ENCODE assay signal across 13 cellular contexts in the genomic region with DNA sequence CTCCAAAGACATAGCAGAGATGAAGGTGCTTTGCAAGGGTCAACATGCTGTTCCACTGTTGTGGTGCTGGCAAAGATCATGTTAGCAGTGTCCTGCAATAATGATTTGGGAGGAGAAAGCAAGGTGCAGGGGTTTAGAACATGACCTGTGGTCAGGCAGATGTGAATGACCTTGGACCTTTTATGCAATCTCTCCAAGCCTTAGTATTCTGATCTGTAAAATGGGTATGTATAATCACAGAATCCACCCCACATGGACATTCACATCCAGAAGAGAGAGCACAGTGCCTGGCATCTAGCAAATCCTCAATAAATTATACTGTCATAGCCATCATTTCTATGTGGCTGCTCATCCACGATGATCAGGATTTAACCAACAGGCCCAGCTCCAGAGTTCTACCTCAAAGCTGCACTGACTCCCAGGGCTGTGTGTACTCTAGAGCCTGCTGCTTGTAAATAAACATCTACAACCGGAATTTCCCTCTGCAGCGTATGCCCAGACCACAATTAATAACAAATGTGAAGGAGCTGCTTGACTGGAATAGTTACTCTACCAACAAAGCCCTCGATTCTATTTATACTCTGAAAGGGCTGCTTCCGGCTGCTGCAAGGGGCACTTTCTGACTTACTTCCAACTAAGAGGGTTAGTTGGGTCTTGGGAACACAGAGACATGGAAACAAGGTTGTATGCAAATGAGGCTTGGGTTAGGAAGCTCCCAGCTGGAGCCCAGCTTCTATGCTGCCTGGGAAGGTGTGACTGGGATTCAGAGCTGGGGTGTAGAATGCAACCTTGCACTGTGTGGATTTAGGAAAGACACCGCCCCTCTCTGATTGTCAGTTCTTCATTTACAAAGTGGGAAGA.
DNase-seq lines count a peak whose midpoint lies in the region; ATAC-seq, FAIRE-seq and TF ChIP-seq lines count a peak whose summit lies in the region.
"Had no signal": no experiment of that assay in that cellular context is flagged by ENCODE, and none has a peak within 500 bp of the region (broad histone marks: within the 10 kb centered on the region; RNA-seq: fewer than 3 reads in every experiment).

No MANE protein-coding gene starts in this region.

- H3K4me1 Mint-ChIP-seq in H9 = peaks cover 26 to 29% of the 10 kb centered on the region in 2 experiments

- no peak for TF ChIP-seq POLR2A in K562 (conservative IDR thresholded peaks at IDR 0.05)

- peak overlapping the region in 1 of 2 experiments; percentile 41; a peak in 2 of 5 replicates for H3K4me3 Mint-ChIP-seq in H9

- CTCF ChIA-PET in K562 (lab: Yijun Ruan, JAX; ENCODE audit: low intra/inter-chr PET ratio) = no interaction called here

- H3K27ac ChIP-seq in BLaER1 (peak overlapping the region; percentile 52; the same call in 1 of the 2 replicates), H9 (ENCODE audit: insufficient read length, low read depth, low read length) (no peak overlapping the region), K562 (ENCODE audit: extremely low read depth, low read depth, low read length) (no peak overlapping the region)
- H3K27ac ChIP-seq: foreskin keratinocyte had no signal

- H3K4me1 ChIP-seq in BLaER1 = peaks cover 35% of the 10 kb centered on the region
- H3K4me1 ChIP-seq in H9 (ENCODE audit: insufficient read depth, low read length) = peaks cover 8% of the 10 kb centered on the region
- no peaks in the 10 kb centered on the region for H3K4me1 ChIP-seq in K562 (replicated peaks in 1 of 2; ENCODE audit: control insufficient read depth in 2 of 2, insufficient read depth in 2 of 2, low read length in 2 of 2)
- H3K4me1 ChIP-seq in mucosa of descending colon (ENCODE audit: low read depth) = no peaks in the 10 kb centered on the region
- H3K4me1 ChIP-seq: foreskin keratinocyte had no signal

- H3K23me2 ChIP-seq in H9 (ENCODE audit: insufficient read length, low read depth, low read length, poor library complexity, severe bottlenecking) = no peaks in the 10 kb centered on the region

- no peak overlapping the region for H3T11ph ChIP-seq in H9 (ENCODE audit: low read length)

- intact Hi-C loops in K562 (cut with micrococcal nuclease) (no loop called here), mucosa of descending colon (cut with DNase I, micrococcal nuclease) (loop anchor here in 1 of 2 donors (10.0 kb wide), 1 partner anchor 259 kb away; no protein-coding TSS in a partner anchor)

- H3K23ac ChIP-seq in H9 (ENCODE audit: insufficient read length, low read depth, low read length) = no peak overlapping the region

- H2BK15ac ChIP-seq in H9 (ENCODE audit: low read depth, low read length) = no peak overlapping the region

- no CpG with 5 or more reads among the region's 6 CpGs for WGBS in H9 (ENCODE audit: extremely low coverage, insufficient read length, low lambda C conversion rate)
- WGBS in K562 (ENCODE audit: insufficient coverage, low coverage, missing lambda C conversion rate) = 0% methylated on average over 6 of the region's 6 CpGs

- no peak overlapping the region for H3K56ac ChIP-seq in H9 (ENCODE audit: insufficient read length, low read depth, low read length)

- no peak overlapping the region for H2BK120ac ChIP-seq in H9 (ENCODE audit: low read depth, low read length, poor library complexity, severe bottlenecking)

- no peaks in the 10 kb centered on the region for H3K9me1 ChIP-seq in K562 (ENCODE audit: control insufficient read depth, insufficient read depth, low read length)

- H3K18ac ChIP-seq in H9 (ENCODE audit: insufficient read length, low read depth, low read length) = no peak overlapping the region

- peak; percentile 48 for DNase-seq in H9
- DNase-seq in K562 (ENCODE audit: extremely low read depth in 1 of 4, low spot score in 3 of 4) = no peak
- no peak for DNase-seq in mucosa of descending colon
- no peak for DNase-seq in activated naive CD4-positive, alpha-beta T cell treated with Interleukin-2 at 50 U/mL for 16 hours
- no peak for DNase-seq in activated CD4-positive, alpha-beta T cell treated with anti-CD3 and anti-CD28 coated beads, Interleukin-2, amount 50 U/mL, for 4 hours
- DNase-seq: activated T-cell treated with anti-CD3 and anti-CD28 coated beads for 4 hours, foreskin keratinocyte, MM.1S, OCI-M1 had no signal

- POLR2A ChIA-PET in K562 (lab: Yijun Ruan, JAX) = interaction anchor here (0.5 kb wide), 1 partner anchor 88 kb away, joined by 4 read pairs; no protein-coding TSS in a partner anchor

- H3K27ac Mint-ChIP-seq in H9 = peak overlapping the region; percentile 14 to 82 (median 81); a peak in 3 of 7 replicates

- no peak overlapping the region for H2BK5ac ChIP-seq in H9 (ENCODE audit: insufficient read length, low read length)

- peak overlapping the region; percentile 51 for H3K4me2 ChIP-seq in BLaER1
- no peak overlapping the region for H3K4me2 ChIP-seq in H9 (ENCODE audit: insufficient read depth, insufficient read length, low read length)
- no peak overlapping the region for H3K4me2 ChIP-seq in K562 (ENCODE audit: insufficient read depth, low read length)

- H3K36me3 Mint-ChIP-seq in H9 (ENCODE audit: insufficient read depth in 1 of 3, low read depth in 3 of 3) = no peaks in the 10 kb centered on the region

- TF ChIP-seq CTCF in H9 (conservative IDR thresholded peaks at IDR 0.05) = no peak
- TF ChIP-seq CTCF in K562 (IDR thresholded peaks at IDR 0.05 in 2 of 3, conservative IDR thresholded peaks at IDR 0.05 in 1 of 3; ENCODE audit: insufficient read depth in 2 of 3, low read depth in 1 of 3, low read length in 3 of 3) = no peak
- no peak for TF ChIP-seq CTCF in mucosa of descending colon (IDR thresholded peaks at IDR 0.05)

- H3K9me3 ChIP-seq in BLaER1 (no peaks in the 10 kb centered on the region), H9 (ENCODE audit: control insufficient read depth, low read depth, low read length) (no peaks in the 10 kb centered on the region), K562 (replicated peaks; ENCODE audit: control insufficient read depth, insufficient read depth, low read depth, low read length) (no peaks in the 10 kb centered on the region), mucosa of descending colon (no peaks in the 10 kb centered on the region)

- H3K36me3 ChIP-seq in BLaER1 (peaks cover 25% of the 10 kb centered on the region), K562 (ENCODE audit: control insufficient read depth, insufficient read depth, low read length) (no peaks in the 10 kb centered on the region), mucosa of descending colon (ENCODE audit: low read depth) (no peaks in the 10 kb centered on the region)

- H2BK20ac ChIP-seq in H9 (ENCODE audit: low read depth, low read length, poor library complexity, severe bottlenecking) = no peak overlapping the region

- no peak overlapping the region for H4K91ac ChIP-seq in H9 (ENCODE audit: insufficient read length, low read depth, low read length)

- no peaks in the 10 kb centered on the region for H3K79me1 ChIP-seq in H9 (ENCODE audit: insufficient read depth, low read depth, low read length, poor library complexity, severe bottlenecking)

- no peak for TF ChIP-seq RAD21 in K562 (CRISPR knock-in tag; conservative IDR thresholded peaks at IDR 0.05 in 1 of 2, IDR thresholded peaks at IDR 0.05 in 1 of 2)

- H3K9ac ChIP-seq in BLaER1 = peak overlapping the region; percentile 43; the same call in 1 of the 2 replicates
- no peak overlapping the region for H3K9ac ChIP-seq in H9 (ENCODE audit: extremely low read depth, insufficient read length, low read length)
- no peak overlapping the region for H3K9ac ChIP-seq in K562 (ENCODE audit: insufficient read depth in 1 of 2, low read depth in 2 of 2, low read length in 2 of 2)

- H3K27me3 ChIP-seq in BLaER1 = no peaks in the 10 kb centered on the region
- no peaks in the 10 kb centered on the region for H3K27me3 ChIP-seq in H9 (ENCODE audit: insufficient read depth, low read length)
- peaks cover 6 to 16% of the 10 kb centered on the region in 2 experiments for H3K27me3 ChIP-seq in K562 (ENCODE audit: control insufficient read depth in 2 of 2, insufficient read depth in 2 of 2, low read length in 2 of 2)
- H3K27me3 ChIP-seq: foreskin keratinocyte had no signal

- H2BK12ac ChIP-seq in H9 (ENCODE audit: insufficient read length, low read depth, low read length) = no peak overlapping the region

- H3K4me3 ChIP-seq in BLaER1 (0 out of 2 replicates have a peak overlapping the region, but pooled peaks have one; percentile 3), K562 (no peak overlapping the region), mucosa of descending colon (no peak overlapping the region)

- H3K14ac ChIP-seq in H9 (ENCODE audit: insufficient read depth, low read length) = no peak overlapping the region

- no peak overlapping the region for H3K4ac ChIP-seq in H9 (ENCODE audit: low read depth, low read length)

- no peaks in the 10 kb centered on the region for H3K27me3 Mint-ChIP-seq in H9 (ENCODE audit: low read depth)

- no peak for TF ChIP-seq EP300 in K562 (IDR thresholded peaks at IDR 0.05; ENCODE audit: low read length)

- no peak overlapping the region for H4K5ac ChIP-seq in H9 (ENCODE audit: insufficient read length, low read depth, low read length)

- peaks cover 99% of the 10 kb centered on the region for H4K20me1 ChIP-seq in BLaER1
- H4K20me1 ChIP-seq in H9 (ENCODE audit: control insufficient read depth, insufficient read depth, insufficient read length) = no peaks in the 10 kb centered on the region
- H4K20me1 ChIP-seq in K562 (replicated peaks; ENCODE audit: control insufficient read depth, insufficient read depth, low read length) = no peaks in the 10 kb centered on the region

- H3K79me2 ChIP-seq in H9 (ENCODE audit: insufficient read depth, low read length) (no peaks in the 10 kb centered on the region), K562 (ENCODE audit: control insufficient read depth, insufficient read depth, low read length) (no peaks in the 10 kb centered on the region)

- H3K9me3 Mint-ChIP-seq in H9 = no peaks in the 10 kb centered on the region; a peak in 1 of 5 replicates

- ATAC-seq in K562 (no peak), mucosa of descending colon (peak; percentile 23), HG03108 (IDR thresholded peaks at IDR 0.05; ENCODE audit: unreplicated experiment) (no peak), HG02870 (IDR thresholded peaks at IDR 0.05; ENCODE audit: unreplicated experiment) (no peak)
- ATAC-seq: foreskin keratinocyte had no signal

- in situ Hi-C loops in K562 (cut with MboI) = no loop called here

- H2AFZ ChIP-seq in H9 (ENCODE audit: low read length) (no peak overlapping the region), K562 (ENCODE audit: low read depth, low read length) (no peak overlapping the region)

- no TSS peak for BruUV-seq in K562 (replicated peaks; lab: Mats Ljungman, UMichigan)

- H4K8ac ChIP-seq in H9 (replicated peaks; ENCODE audit: insufficient read length, low read depth, low read length) = no peak overlapping the region

- H2AK5ac ChIP-seq in H9 (ENCODE audit: insufficient read length, low read length) = no peak overlapping the region

- no peak for FAIRE-seq in K562 (lab: Jason Lieb, UNC)
- FAIRE-seq: bronchial epithelial cell had no signal

TF ChIP-seq in K562, 482 proteins besides CTCF, POLR2A, EP300 and RAD21:
- TF ChIP-seq ILF3 (IDR thresholded peaks at IDR 0.05; ENCODE audit: borderline replicate concordance) (no peak), RBM25 (IDR thresholded peaks at IDR 0.05; ENCODE audit: low read depth, low read length, severe bottlenecking) (peak; percentile 71)
